21 cellular contexts compared by ENCODE assay signal in the genomic region with DNA sequence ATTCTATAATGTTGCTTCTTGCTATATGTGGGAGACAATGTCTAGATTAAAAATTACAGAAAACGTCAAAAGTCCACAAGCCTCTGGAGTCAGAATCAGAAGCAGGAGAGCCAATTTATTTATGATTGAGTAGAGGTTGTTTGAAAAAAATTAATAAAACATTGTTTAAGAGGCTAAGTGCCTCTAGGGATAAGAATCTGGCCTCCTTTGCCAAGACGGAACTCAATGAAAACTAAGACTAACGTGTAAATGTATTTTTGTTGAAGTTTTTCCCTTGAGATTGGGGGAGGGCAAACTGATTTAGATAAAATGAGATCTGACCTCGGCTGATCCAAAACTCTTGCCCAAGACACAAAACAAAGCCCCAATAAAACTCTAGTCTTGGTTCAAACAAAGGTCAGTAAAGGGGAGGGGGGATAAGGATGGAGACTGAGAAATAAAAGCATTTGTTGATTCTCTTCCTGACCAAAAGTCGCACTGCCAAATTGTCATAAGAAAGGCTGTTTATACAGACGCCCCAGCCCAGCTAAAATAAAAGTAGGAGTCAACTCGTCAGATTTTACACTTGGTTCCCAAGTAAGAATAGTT.
DNase-seq lines count a peak whose midpoint lies in the region; ATAC-seq and TF ChIP-seq lines count a peak whose summit lies in the region.
"Had no signal": no experiment of that assay in that cellular context is flagged by ENCODE, and none has a peak within 500 bp of the region (broad histone marks: within the 10 kb centered on the region; RNA-seq: fewer than 3 reads in every experiment).

No MANE protein-coding gene starts in this region.

- no peak overlapping the region for H3K27ac Mint-ChIP-seq in GM23338
- H3K27ac Mint-ChIP-seq in nephron, result peak overlapping the region; percentile 80 to 95 (median 84)
- H3K27ac Mint-ChIP-seq: activated naive CD4-positive, alpha-beta T cell treated with anti-CD3 and anti-CD28 coated beads, Interleukin-2, amount 50 U/mL, for 72 hours; T-cell had no signal

- H3K4me3 ChIP-seq in GM23338, result no peak overlapping the region
- no peak overlapping the region for H3K4me3 ChIP-seq in skeletal muscle tissue (ENCODE audit: low read length in 3 of 3)
- no peak overlapping the region for H3K4me3 ChIP-seq in WERI-Rb-1 (ENCODE audit: low read depth, low read length)
- H3K4me3 ChIP-seq: dorsolateral prefrontal cortex, lung had no signal

- no peaks in the 10 kb centered on the region for H3F3A ChIP-seq in GM23338 (replicated peaks; ENCODE audit: low read depth)

- H3K27me3 ChIP-seq in GM23338 (ENCODE audit: insufficient read depth) (no peaks in the 10 kb centered on the region), skeletal muscle tissue (ENCODE audit: control insufficient read depth in 3 of 3, insufficient read depth in 3 of 3, low read length in 3 of 3) (no peaks in the 10 kb centered on the region), WERI-Rb-1 (ENCODE audit: insufficient read depth, low read depth, severe bottlenecking) (no peaks in the 10 kb centered on the region)
- H3K27me3 ChIP-seq: dorsolateral prefrontal cortex had no signal

- H3K36me3 Mint-ChIP-seq in GM23338 (ENCODE audit: low read depth), result no peaks in the 10 kb centered on the region
- no peaks in the 10 kb centered on the region for H3K36me3 Mint-ChIP-seq in nephron (ENCODE audit: low read depth)
- H3K36me3 Mint-ChIP-seq: T-cell had no signal

- no peak overlapping the region for H3K4me2 ChIP-seq in GM23338

- H3K9me3 ChIP-seq in skeletal muscle tissue (ENCODE audit: control insufficient read depth in 3 of 3, low read length in 3 of 3), result peaks cover 0 to 2% (median 0%) of the 10 kb centered on the region in 3 donors
- no peaks in the 10 kb centered on the region for H3K9me3 ChIP-seq in WERI-Rb-1 (ENCODE audit: severe bottlenecking)

- H3K27ac ChIP-seq in GM23338 (ENCODE audit: low read depth) (no peak overlapping the region), skeletal muscle tissue (ENCODE audit: low read depth, low read length) (peak overlapping the region; percentile 12), WERI-Rb-1 (no peak overlapping the region)
- H3K27ac ChIP-seq: dorsolateral prefrontal cortex, epithelial cell of prostate had no signal

- DNase-seq in GM23338 (ENCODE audit: low spot score) (peak; percentile 2), foreskin melanocyte (peak; percentile 79), WERI-Rb-1 (no peak)
- DNase-seq in NK-92 treated with Interleukin-12 subunit alpha and Interleukin-12 subunit beta, amount 100 ng/mL, for 24 hours (lab: John Stamatoyannopoulos, UW), result no peak
- DNase-seq: activated CD4-positive, alpha-beta T cell treated with anti-CD3 and anti-CD28 coated beads for 1 hour; CD8-positive, alpha-beta memory T cell; DMS79; dorsolateral prefrontal cortex; hypothalamus; MM.1S; NCI-H2171 treated with DMSO at 0.1 percent for 48 hours; NCI-H526; SHP77; T-cell had no signal

- H3K4me3 Mint-ChIP-seq in GM23338 (no peak overlapping the region), nephron (no peak overlapping the region)
- H3K4me3 Mint-ChIP-seq: CD8-positive, alpha-beta memory T cell; T-cell had no signal

- H4K20me1 ChIP-seq in GM23338 (replicated peaks; ENCODE audit: insufficient read depth), result no peaks in the 10 kb centered on the region

- no peaks in the 10 kb centered on the region for H3K27me3 Mint-ChIP-seq in GM23338 (ENCODE audit: insufficient read depth, low read depth, poor library complexity)
- H3K27me3 Mint-ChIP-seq in nephron (ENCODE audit: low read depth), result no peaks in the 10 kb centered on the region
- H3K27me3 Mint-ChIP-seq: CD8-positive, alpha-beta memory T cell; T-cell had no signal

- H3K36me3 ChIP-seq in GM23338 (ENCODE audit: insufficient read depth), result no peaks in the 10 kb centered on the region
- H3K36me3 ChIP-seq in skeletal muscle tissue (ENCODE audit: control insufficient read depth in 3 of 3, insufficient read depth in 3 of 3, low read length in 3 of 3), result no peaks in the 10 kb centered on the region
- H3K36me3 ChIP-seq in WERI-Rb-1, result no peaks in the 10 kb centered on the region

- H3K9me3 Mint-ChIP-seq in GM23338 (no peaks in the 10 kb centered on the region; the same call in 2 of the 3 replicates), nephron (peaks cover 9% of the 10 kb centered on the region)

- TF ChIP-seq CTCF in GM23338 (conservative IDR thresholded peaks at IDR 0.05; ENCODE audit: low read depth in 2 of 2) (no peak), nephron (IDR thresholded peaks at IDR 0.05; ENCODE audit: unreplicated experiment in 3 of 3) (no peak), WERI-Rb-1 (IDR thresholded peaks at IDR 0.05; ENCODE audit: low read depth, low read length) (no peak)

- H3K79me2 ChIP-seq in GM23338 (replicated peaks; ENCODE audit: insufficient read depth), result no peaks in the 10 kb centered on the region

- no peak overlapping the region for H3K9ac ChIP-seq in skeletal muscle tissue (ENCODE audit: low read depth in 1 of 3, low read length in 3 of 3)

- peaks cover 6% of the 10 kb centered on the region; the same call in 1 of the 2 replicates for H3K9me2 ChIP-seq in GM23338 (ENCODE audit: insufficient read depth)

- ATAC-seq in GM23338, result no peak
- no peak for ATAC-seq in HG02870 (IDR thresholded peaks at IDR 0.05; ENCODE audit: unreplicated experiment)
- ATAC-seq: activated naive CD4-positive, alpha-beta T cell treated with anti-CD3 and anti-CD28 coated beads, Interleukin-2, amount 50 U/mL, for 72 hours; HCT116; T-cell had no signal

- peaks cover 6% of the 10 kb centered on the region; the same call in 2 of the 3 replicates for H3K4me1 Mint-ChIP-seq in GM23338
- H3K4me1 Mint-ChIP-seq in nephron, result peaks cover 11% of the 10 kb centered on the region

- H3K4me1 ChIP-seq in GM23338 (ENCODE audit: insufficient read depth) (no peaks in the 10 kb centered on the region), skeletal muscle tissue (ENCODE audit: control insufficient read depth in 3 of 3, insufficient read depth in 3 of 3, low read length in 3 of 3) (peaks cover 0 to 3% (median 3%) of the 10 kb centered on the region in 3 donors)

- no peak overlapping the region for H2AFZ ChIP-seq in GM23338

TF ChIP-seq in GM23338, 12 proteins besides CTCF, POLR2A, EP300 and RAD21 (continues in another document):
- TF ChIP-seq POLR2AphosphoS5 (IDR thresholded peaks at IDR 0.05; ENCODE audit: low read depth) (no peak), CREB1 (CRISPR knock-in tag; IDR thresholded peaks at IDR 0.05; ENCODE audit: low read depth) (no peak), EZH2phosphoT487 (IDR thresholded peaks at IDR 0.05; ENCODE audit: unreplicated experiment) (no peak), NANOG (IDR thresholded peaks at IDR 0.05; ENCODE audit: borderline replicate concordance) (no peak), ZNF331 (CRISPR knock-in tag; IDR thresholded peaks at IDR 0.05; ENCODE audit: low read depth) (no peak), ZNF114 (CRISPR knock-in tag; IDR thresholded peaks at IDR 0.05) (no peak)
- TF ChIP-seq, protein P1, sequence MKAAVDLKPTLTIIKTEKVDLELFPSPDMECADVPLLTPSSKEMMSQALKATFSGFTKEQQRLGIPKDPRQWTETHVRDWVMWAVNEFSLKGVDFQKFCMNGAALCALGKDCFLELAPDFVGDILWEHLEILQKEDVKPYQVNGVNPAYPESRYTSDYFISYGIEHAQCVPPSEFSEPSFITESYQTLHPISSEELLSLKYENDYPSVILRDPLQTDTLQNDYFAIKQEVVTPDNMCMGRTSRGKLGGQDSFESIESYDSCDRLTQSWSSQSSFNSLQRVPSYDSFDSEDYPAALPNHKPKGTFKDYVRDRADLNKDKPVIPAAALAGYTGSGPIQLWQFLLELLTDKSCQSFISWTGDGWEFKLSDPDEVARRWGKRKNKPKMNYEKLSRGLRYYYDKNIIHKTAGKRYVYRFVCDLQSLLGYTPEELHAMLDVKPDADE (IDR thresholded peaks at IDR 0.05), result no peak
- TF ChIP-seq, protein P2, sequence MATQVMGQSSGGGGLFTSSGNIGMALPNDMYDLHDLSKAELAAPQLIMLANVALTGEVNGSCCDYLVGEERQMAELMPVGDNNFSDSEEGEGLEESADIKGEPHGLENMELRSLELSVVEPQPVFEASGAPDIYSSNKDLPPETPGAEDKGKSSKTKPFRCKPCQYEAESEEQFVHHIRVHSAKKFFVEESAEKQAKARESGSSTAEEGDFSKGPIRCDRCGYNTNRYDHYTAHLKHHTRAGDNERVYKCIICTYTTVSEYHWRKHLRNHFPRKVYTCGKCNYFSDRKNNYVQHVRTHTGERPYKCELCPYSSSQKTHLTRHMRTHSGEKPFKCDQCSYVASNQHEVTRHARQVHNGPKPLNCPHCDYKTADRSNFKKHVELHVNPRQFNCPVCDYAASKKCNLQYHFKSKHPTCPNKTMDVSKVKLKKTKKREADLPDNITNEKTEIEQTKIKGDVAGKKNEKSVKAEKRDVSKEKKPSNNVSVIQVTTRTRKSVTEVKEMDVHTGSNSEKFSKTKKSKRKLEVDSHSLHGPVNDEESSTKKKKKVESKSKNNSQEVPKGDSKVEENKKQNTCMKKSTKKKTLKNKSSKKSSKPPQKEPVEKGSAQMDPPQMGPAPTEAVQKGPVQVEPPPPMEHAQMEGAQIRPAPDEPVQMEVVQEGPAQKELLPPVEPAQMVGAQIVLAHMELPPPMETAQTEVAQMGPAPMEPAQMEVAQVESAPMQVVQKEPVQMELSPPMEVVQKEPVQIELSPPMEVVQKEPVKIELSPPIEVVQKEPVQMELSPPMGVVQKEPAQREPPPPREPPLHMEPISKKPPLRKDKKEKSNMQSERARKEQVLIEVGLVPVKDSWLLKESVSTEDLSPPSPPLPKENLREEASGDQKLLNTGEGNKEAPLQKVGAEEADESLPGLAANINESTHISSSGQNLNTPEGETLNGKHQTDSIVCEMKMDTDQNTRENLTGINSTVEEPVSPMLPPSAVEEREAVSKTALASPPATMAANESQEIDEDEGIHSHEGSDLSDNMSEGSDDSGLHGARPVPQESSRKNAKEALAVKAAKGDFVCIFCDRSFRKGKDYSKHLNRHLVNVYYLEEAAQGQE (IDR thresholded peaks at IDR 0.05; ENCODE audit: unreplicated experiment), result no peak

Comparison
In these comparisons a context has a peak if more than half of its experiments do, and no peak if none do; other contexts are left out.
1. DNase-seq: peak in GM23338 (single experiment) and foreskin melanocyte (single experiment); none in NK-92 treated with Interleukin-12 subunit alpha and Interleukin-12 subunit beta, amount 100 ng/mL, for 24 hours (single experiment) and WERI-Rb-1 (single experiment).